In the genomic region with DNA sequence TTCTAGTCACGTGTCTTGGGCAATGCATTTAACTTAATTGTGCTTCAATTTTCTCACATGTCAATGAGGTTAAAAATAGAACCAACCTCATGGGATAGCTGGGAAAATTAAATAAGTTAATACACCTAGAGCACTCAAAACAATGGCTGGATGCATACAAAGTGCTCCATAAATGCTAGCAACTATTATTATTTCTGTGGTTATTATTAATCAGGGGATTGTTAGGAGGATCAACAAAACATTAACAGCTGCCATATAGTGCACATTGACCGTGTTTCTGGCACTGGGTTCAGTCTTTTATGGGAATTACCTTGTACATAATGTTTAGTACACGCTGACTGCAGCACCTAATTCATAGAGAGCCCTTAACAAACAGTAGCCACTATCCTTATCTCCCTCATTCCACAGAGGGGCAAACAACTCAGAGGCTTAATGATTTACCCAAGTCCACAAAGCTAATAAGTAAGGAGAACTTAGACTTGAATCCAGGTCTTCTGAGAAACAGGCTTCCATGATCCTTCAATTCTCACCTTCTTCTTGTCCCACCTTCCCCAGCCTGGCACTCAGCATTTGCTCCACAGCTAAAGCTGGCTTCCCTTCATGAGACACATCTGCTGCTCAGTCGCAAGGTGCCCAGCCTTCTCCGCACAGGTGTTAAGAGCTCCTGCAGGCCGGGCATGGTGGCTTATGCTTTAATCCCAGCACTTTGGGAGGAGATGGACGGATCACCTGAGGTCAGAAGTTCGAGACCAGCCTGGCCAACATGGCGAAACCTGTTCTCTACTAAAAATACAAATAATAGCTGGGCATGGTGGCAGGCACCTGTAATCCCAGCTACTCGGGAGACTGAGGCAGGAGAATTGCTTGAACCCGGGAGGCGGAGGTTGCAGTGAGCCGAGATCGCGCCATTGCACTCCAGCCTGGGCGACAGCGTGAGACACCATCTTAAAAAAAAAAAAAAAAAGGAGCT, we compare ENCODE assay signal across 2 cellular contexts.
TF ChIP-seq lines count a peak whose summit lies in the region.

No MANE protein-coding gene starts in this region.

TF ChIP-seq in SK-N-SH, 30 proteins besides CTCF, POLR2A, EP300 and RAD21:
- TF ChIP-seq, protein P1, sequence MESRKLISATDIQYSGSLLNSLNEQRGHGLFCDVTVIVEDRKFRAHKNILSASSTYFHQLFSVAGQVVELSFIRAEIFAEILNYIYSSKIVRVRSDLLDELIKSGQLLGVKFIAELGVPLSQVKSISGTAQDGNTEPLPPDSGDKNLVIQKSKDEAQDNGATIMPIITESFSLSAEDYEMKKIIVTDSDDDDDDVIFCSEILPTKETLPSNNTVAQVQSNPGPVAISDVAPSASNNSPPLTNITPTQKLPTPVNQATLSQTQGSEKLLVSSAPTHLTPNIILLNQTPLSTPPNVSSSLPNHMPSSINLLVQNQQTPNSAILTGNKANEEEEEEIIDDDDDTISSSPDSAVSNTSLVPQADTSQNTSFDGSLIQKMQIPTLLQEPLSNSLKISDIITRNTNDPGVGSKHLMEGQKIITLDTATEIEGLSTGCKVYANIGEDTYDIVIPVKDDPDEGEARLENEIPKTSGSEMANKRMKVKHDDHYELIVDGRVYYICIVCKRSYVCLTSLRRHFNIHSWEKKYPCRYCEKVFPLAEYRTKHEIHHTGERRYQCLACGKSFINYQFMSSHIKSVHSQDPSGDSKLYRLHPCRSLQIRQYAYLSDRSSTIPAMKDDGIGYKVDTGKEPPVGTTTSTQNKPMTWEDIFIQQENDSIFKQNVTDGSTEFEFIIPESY (IDR thresholded peaks at IDR 0.05; ENCODE audit: borderline replicate concordance, low read depth) = no peak
- TF ChIP-seq, protein P2, sequence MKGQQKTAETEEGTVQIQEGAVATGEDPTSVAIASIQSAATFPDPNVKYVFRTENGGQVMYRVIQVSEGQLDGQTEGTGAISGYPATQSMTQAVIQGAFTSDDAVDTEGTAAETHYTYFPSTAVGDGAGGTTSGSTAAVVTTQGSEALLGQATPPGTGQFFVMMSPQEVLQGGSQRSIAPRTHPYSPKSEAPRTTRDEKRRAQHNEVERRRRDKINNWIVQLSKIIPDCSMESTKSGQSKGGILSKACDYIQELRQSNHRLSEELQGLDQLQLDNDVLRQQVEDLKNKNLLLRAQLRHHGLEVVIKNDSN (IDR thresholded peaks at IDR 0.05; ENCODE audit: borderline replicate concordance, low read depth) = no peak
- TF ChIP-seq, protein P3, sequence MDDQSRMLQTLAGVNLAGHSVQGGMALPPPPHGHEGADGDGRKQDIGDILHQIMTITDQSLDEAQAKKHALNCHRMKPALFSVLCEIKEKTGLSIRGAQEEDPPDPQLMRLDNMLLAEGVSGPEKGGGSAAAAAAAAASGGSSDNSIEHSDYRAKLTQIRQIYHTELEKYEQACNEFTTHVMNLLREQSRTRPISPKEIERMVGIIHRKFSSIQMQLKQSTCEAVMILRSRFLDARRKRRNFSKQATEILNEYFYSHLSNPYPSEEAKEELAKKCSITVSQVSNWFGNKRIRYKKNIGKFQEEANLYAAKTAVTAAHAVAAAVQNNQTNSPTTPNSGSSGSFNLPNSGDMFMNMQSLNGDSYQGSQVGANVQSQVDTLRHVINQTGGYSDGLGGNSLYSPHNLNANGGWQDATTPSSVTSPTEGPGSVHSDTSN (IDR thresholded peaks at IDR 0.05) = no peak
- TF ChIP-seq, protein P4, sequence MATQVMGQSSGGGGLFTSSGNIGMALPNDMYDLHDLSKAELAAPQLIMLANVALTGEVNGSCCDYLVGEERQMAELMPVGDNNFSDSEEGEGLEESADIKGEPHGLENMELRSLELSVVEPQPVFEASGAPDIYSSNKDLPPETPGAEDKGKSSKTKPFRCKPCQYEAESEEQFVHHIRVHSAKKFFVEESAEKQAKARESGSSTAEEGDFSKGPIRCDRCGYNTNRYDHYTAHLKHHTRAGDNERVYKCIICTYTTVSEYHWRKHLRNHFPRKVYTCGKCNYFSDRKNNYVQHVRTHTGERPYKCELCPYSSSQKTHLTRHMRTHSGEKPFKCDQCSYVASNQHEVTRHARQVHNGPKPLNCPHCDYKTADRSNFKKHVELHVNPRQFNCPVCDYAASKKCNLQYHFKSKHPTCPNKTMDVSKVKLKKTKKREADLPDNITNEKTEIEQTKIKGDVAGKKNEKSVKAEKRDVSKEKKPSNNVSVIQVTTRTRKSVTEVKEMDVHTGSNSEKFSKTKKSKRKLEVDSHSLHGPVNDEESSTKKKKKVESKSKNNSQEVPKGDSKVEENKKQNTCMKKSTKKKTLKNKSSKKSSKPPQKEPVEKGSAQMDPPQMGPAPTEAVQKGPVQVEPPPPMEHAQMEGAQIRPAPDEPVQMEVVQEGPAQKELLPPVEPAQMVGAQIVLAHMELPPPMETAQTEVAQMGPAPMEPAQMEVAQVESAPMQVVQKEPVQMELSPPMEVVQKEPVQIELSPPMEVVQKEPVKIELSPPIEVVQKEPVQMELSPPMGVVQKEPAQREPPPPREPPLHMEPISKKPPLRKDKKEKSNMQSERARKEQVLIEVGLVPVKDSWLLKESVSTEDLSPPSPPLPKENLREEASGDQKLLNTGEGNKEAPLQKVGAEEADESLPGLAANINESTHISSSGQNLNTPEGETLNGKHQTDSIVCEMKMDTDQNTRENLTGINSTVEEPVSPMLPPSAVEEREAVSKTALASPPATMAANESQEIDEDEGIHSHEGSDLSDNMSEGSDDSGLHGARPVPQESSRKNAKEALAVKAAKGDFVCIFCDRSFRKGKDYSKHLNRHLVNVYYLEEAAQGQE (IDR thresholded peaks at IDR 0.05; ENCODE audit: low read depth, low read length) = no peak
- TF ChIP-seq FOSL2 (IDR thresholded peaks at IDR 0.05; ENCODE audit: borderline replicate concordance, low read depth) (no peak), RXRA (IDR thresholded peaks at IDR 0.05; ENCODE audit: borderline replicate concordance, low read depth) (no peak), FOXM1 (IDR thresholded peaks at IDR 0.05; ENCODE audit: low read depth) (no peak), TEAD4 (IDR thresholded peaks at IDR 0.05; ENCODE audit: borderline replicate concordance, insufficient read depth) (no peak), GABPA (IDR thresholded peaks at IDR 0.05; ENCODE audit: low read depth) (no peak), NFIC (IDR thresholded peaks at IDR 0.05; ENCODE audit: borderline replicate concordance) (no peak), MXI1 (IDR thresholded peaks at IDR 0.05; ENCODE audit: low read depth, low read length) (no peak)

TF ChIP-seq in SK-N-SH treated with all-trans-retinoic acid at 6 μM for 48 hours, 23 proteins besides CTCF, POLR2A, EP300 and RAD21 (continued from another document):
- TF ChIP-seq, protein P5, sequence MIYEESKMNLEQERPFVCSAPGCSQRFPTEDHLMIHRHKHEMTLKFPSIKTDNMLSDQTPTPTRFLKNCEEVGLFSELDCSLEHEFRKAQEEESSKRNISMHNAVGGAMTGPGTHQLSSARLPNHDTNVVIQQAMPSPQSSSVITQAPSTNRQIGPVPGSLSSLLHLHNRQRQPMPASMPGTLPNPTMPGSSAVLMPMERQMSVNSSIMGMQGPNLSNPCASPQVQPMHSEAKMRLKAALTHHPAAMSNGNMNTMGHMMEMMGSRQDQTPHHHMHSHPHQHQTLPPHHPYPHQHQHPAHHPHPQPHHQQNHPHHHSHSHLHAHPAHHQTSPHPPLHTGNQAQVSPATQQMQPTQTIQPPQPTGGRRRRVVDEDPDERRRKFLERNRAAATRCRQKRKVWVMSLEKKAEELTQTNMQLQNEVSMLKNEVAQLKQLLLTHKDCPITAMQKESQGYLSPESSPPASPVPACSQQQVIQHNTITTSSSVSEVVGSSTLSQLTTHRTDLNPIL (CRISPR knock-in tag; IDR thresholded peaks at IDR 0.05; ENCODE audit: low read depth) = no peak
- TF ChIP-seq, protein P6, sequence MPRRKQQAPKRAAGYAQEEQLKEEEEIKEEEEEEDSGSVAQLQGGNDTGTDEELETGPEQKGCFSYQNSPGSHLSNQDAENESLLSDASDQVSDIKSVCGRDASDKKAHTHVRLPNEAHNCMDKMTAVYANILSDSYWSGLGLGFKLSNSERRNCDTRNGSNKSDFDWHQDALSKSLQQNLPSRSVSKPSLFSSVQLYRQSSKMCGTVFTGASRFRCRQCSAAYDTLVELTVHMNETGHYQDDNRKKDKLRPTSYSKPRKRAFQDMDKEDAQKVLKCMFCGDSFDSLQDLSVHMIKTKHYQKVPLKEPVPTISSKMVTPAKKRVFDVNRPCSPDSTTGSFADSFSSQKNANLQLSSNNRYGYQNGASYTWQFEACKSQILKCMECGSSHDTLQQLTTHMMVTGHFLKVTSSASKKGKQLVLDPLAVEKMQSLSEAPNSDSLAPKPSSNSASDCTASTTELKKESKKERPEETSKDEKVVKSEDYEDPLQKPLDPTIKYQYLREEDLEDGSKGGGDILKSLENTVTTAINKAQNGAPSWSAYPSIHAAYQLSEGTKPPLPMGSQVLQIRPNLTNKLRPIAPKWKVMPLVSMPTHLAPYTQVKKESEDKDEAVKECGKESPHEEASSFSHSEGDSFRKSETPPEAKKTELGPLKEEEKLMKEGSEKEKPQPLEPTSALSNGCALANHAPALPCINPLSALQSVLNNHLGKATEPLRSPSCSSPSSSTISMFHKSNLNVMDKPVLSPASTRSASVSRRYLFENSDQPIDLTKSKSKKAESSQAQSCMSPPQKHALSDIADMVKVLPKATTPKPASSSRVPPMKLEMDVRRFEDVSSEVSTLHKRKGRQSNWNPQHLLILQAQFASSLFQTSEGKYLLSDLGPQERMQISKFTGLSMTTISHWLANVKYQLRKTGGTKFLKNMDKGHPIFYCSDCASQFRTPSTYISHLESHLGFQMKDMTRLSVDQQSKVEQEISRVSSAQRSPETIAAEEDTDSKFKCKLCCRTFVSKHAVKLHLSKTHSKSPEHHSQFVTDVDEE (CRISPR knock-in tag; IDR thresholded peaks at IDR 0.05) = no peak
- TF ChIP-seq ZFP3 (CRISPR knock-in tag; IDR thresholded peaks at IDR 0.05) (no peak), ARNTL (CRISPR knock-in tag; IDR thresholded peaks at IDR 0.05; ENCODE audit: borderline replicate concordance, low read depth) (no peak), ZNF70 (CRISPR knock-in tag; IDR thresholded peaks at IDR 0.05) (no peak), SNAI2 (CRISPR knock-in tag; IDR thresholded peaks at IDR 0.05) (no peak), TOX (CRISPR knock-in tag; IDR thresholded peaks at IDR 0.05; ENCODE audit: borderline replicate concordance) (no peak), GLIS3 (CRISPR knock-in tag; IDR thresholded peaks at IDR 0.05) (no peak), ESRRG (CRISPR knock-in tag; IDR thresholded peaks at IDR 0.05) (no peak), ISL1 (CRISPR knock-in tag; IDR thresholded peaks at IDR 0.05) (no peak), PPARA (CRISPR knock-in tag; IDR thresholded peaks at IDR 0.05; ENCODE audit: borderline replicate concordance) (no peak), BACH2 (CRISPR knock-in tag; IDR thresholded peaks at IDR 0.05; ENCODE audit: borderline replicate concordance) (no peak), ZNF565 (CRISPR knock-in tag; conservative IDR thresholded peaks at IDR 0.05; ENCODE audit: low read depth) (no peak), ZFP30 (CRISPR knock-in tag; IDR thresholded peaks at IDR 0.05) (no peak), CSDC2 (CRISPR knock-in tag; IDR thresholded peaks at IDR 0.05) (no peak), TCF4 (CRISPR knock-in tag; IDR thresholded peaks at IDR 0.05; ENCODE audit: borderline replicate concordance) (no peak)
- TF ChIP-seq, protein P7, sequence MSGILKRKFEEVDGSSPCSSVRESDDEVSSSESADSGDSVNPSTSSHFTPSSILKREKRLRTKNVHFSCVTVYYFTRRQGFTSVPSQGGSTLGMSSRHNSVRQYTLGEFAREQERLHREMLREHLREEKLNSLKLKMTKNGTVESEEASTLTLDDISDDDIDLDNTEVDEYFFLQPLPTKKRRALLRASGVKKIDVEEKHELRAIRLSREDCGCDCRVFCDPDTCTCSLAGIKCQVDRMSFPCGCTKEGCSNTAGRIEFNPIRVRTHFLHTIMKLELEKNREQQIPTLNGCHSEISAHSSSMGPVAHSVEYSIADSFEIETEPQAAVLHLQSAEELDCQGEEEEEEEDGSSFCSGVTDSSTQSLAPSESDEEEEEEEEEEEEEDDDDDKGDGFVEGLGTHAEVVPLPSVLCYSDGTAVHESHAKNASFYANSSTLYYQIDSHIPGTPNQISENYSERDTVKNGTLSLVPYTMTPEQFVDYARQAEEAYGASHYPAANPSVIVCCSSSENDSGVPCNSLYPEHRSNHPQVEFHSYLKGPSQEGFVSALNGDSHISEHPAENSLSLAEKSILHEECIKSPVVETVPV (CRISPR knock-in tag; IDR thresholded peaks at IDR 0.05) = no peak
- TF ChIP-seq, protein P8, sequence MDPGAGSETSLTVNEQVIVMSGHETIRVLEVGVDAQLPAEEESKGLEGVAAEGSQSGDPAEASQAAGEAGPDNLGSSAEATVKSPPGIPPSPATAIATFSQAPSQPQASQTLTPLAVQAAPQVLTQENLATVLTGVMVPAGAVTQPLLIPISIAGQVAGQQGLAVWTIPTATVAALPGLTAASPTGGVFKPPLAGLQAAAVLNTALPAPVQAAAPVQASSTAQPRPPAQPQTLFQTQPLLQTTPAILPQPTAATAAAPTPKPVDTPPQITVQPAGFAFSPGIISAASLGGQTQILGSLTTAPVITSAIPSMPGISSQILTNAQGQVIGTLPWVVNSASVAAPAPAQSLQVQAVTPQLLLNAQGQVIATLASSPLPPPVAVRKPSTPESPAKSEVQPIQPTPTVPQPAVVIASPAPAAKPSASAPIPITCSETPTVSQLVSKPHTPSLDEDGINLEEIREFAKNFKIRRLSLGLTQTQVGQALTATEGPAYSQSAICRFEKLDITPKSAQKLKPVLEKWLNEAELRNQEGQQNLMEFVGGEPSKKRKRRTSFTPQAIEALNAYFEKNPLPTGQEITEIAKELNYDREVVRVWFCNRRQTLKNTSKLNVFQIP (CRISPR knock-in tag; IDR thresholded peaks at IDR 0.05; ENCODE audit: borderline replicate concordance, low read depth) = no peak
- TF ChIP-seq, protein P9, sequence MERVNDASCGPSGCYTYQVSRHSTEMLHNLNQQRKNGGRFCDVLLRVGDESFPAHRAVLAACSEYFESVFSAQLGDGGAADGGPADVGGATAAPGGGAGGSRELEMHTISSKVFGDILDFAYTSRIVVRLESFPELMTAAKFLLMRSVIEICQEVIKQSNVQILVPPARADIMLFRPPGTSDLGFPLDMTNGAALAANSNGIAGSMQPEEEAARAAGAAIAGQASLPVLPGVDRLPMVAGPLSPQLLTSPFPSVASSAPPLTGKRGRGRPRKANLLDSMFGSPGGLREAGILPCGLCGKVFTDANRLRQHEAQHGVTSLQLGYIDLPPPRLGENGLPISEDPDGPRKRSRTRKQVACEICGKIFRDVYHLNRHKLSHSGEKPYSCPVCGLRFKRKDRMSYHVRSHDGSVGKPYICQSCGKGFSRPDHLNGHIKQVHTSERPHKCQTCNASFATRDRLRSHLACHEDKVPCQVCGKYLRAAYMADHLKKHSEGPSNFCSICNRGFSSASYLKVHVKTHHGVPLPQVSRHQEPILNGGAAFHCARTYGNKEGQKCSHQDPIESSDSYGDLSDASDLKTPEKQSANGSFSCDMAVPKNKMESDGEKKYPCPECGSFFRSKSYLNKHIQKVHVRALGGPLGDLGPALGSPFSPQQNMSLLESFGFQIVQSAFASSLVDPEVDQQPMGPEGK (CRISPR knock-in tag; IDR thresholded peaks at IDR 0.05; ENCODE audit: borderline replicate concordance) = no peak
